Comparison of ENCODE assay signal across 1 cellular context in genomic region chr9:6759114-6759977, GRCh38.
TF ChIP-seq lines count a peak whose summit lies in the region.

No MANE protein-coding gene starts in this region.

TF ChIP-seq in H1, 55 proteins besides CTCF, POLR2A, EP300 and RAD21:
- 0 out of 4 replicates have a peak, but pooled peaks of 1 of the 2 experiments have one; percentile 51 for TF ChIP-seq SIN3A (conservative IDR thresholded peaks at IDR 0.05 in 1 of 2, IDR thresholded peaks at IDR 0.05 in 1 of 2; ENCODE audit: low read depth in 1 of 2, low read length in 2 of 2)
- no peak for TF ChIP-seq CBX5 (IDR thresholded peaks at IDR 0.05; ENCODE audit: low read depth, low read length)
